In the genomic region with DNA sequence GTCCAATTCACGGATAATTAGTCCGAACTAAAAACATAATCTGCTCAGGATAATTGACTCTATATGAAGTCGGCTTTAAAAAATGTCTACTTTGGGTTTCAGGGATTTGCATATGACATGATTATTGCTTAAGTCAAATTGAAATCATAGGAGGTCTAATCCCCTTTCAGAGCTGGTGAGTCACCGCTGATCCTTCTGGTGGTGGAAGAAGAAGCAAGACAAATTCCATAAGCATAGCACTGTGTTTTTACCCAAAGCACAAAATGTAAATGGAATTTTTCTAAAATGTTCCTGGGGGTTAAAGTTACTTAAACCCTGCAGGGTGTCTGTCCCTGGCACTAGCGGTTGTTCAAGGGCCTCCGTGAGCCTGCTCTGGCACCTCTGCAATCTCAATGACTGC, we compare ENCODE assay signal across 24 cellular contexts.
DNase-seq lines count a peak whose midpoint lies in the region; ATAC-seq and TF ChIP-seq lines count a peak whose summit lies in the region.
"Had no signal": no experiment of that assay in that cellular context is flagged by ENCODE, and none has a peak within 500 bp of the region (broad histone marks: within the 10 kb centered on the region; RNA-seq: fewer than 3 reads in every experiment).

No MANE protein-coding gene starts in this region.

- 0 out of 2 replicates have a peak, but pooled peaks cover 12% of the 10 kb centered on the region for H3K9me2 ChIP-seq in GM23338 (ENCODE audit: insufficient read depth)

- H3K4me2 ChIP-seq in GM23338 = no peak overlapping the region

- DNase-seq in GM23338 (ENCODE audit: low spot score) (no peak), MV-4-11 (lab: John Stamatoyannopoulos, UW) (peak; percentile 69), choroid plexus epithelial cell (ENCODE audit: low read depth) (peak; percentile 3), skeletal muscle cell (ENCODE audit: low read depth) (peak; percentile 15), SIG-M5 (lab: John Stamatoyannopoulos, UW) (no peak)
- DNase-seq: activated CD8-positive, alpha-beta memory T cell treated with anti-CD3 and anti-CD28 coated beads for 24 hours; activated naive CD4-positive, alpha-beta T cell; activated T-cell treated with anti-CD3 and anti-CD28 coated beads, Interleukin-2, amount 50 U/mL, for 4 hours; DMS79; effector memory CD4-positive, alpha-beta T cell; kidney glomerular epithelial cell; NCI-H1694; NCI-H2171 treated with DMSO at 0.1 percent for 48 hours; NCI-H526; occipital lobe; stimulated activated CD4-positive, alpha-beta T cell treated with anti-CD3 and anti-CD28 coated beads, Interleukin-4, amount 100 ng/mL, for 4 hours; T1000; tibial artery had no signal

- H3K27ac Mint-ChIP-seq in GM23338 = 0 out of 2 replicates have a peak overlapping the region, but pooled peaks have one; percentile 31
- H3K27ac Mint-ChIP-seq: B cell; stimulated activated naive CD8-positive, alpha-beta T cell treated with anti-CD3 and anti-CD28 coated beads, Interleukin-15, Interleukin-2, amounts not matched to agents 100 ng/mL and 50 ng/mL, for 24 hours had no signal

- peaks cover 36% of the 10 kb centered on the region for H3K4me1 Mint-ChIP-seq in GM23338
- H3K4me1 Mint-ChIP-seq: B cell had no signal

- H3K79me2 ChIP-seq in GM23338 (replicated peaks; ENCODE audit: insufficient read depth) = no peaks in the 10 kb centered on the region

- H3K4me3 Mint-ChIP-seq in GM23338 = no peak overlapping the region
- H3K4me3 Mint-ChIP-seq: activated T-cell treated with anti-CD3 and anti-CD28 coated beads, Interleukin-2, amount 50 U/mL, for 4 hours; B cell; stimulated activated naive CD8-positive, alpha-beta T cell treated with anti-CD3 and anti-CD28 coated beads, Interleukin-15, Interleukin-2, amounts not matched to agents 100 ng/mL and 50 ng/mL, for 24 hours had no signal

- peaks cover 22% of the 10 kb centered on the region for H3K4me1 ChIP-seq in GM23338 (ENCODE audit: insufficient read depth)
- H3K4me1 ChIP-seq: tibial artery had no signal

- H3K27me3 Mint-ChIP-seq in GM23338 (ENCODE audit: insufficient read depth, low read depth, poor library complexity) = peaks cover 7% of the 10 kb centered on the region
- H3K27me3 Mint-ChIP-seq: stimulated activated naive CD8-positive, alpha-beta T cell treated with anti-CD3 and anti-CD28 coated beads, Interleukin-15, Interleukin-2, amounts not matched to agents 100 ng/mL and 50 ng/mL, for 24 hours had no signal

- H4K20me1 ChIP-seq in GM23338 (replicated peaks; ENCODE audit: insufficient read depth) = no peaks in the 10 kb centered on the region

- ATAC-seq in GM23338 = no peak
- ATAC-seq in HG03196 (IDR thresholded peaks at IDR 0.05; ENCODE audit: unreplicated experiment) = no peak
- ATAC-seq in HG03571 (IDR thresholded peaks at IDR 0.05; ENCODE audit: unreplicated experiment) = no peak
- ATAC-seq: activated CD4-positive, CD25-positive, alpha-beta regulatory T cell treated with anti-CD3 and anti-CD28 coated beads, Interleukin-2, amount 50 U/mL, for 24 hours; activated T-cell treated with anti-CD3 and anti-CD28 coated beads, Interleukin-2, amount 50 U/mL, for 4 hours had no signal

- H3F3A ChIP-seq in GM23338 (replicated peaks; ENCODE audit: low read depth) = no peaks in the 10 kb centered on the region

- no peaks in the 10 kb centered on the region for H3K36me3 ChIP-seq in GM23338 (ENCODE audit: insufficient read depth)
- H3K36me3 ChIP-seq: esophagus muscularis mucosa, tibial artery had no signal

- no peak overlapping the region for H3K27ac ChIP-seq in GM23338 (ENCODE audit: low read depth)
- H3K27ac ChIP-seq: esophagus muscularis mucosa, tibial artery had no signal

- peak overlapping the region; percentile 43; the same call in 1 of the 2 replicates for H2AFZ ChIP-seq in GM23338

- no peaks in the 10 kb centered on the region for H3K27me3 ChIP-seq in GM23338 (ENCODE audit: insufficient read depth)
- H3K27me3 ChIP-seq: esophagus muscularis mucosa, tibial artery had no signal

- H3K36me3 Mint-ChIP-seq in GM23338 (ENCODE audit: low read depth) = peaks cover 13% of the 10 kb centered on the region

- H3K9me3 Mint-ChIP-seq in GM23338 = peaks cover 7% of the 10 kb centered on the region; the same call in 2 of the 3 replicates
- H3K9me3 Mint-ChIP-seq: activated T-cell treated with anti-CD3 and anti-CD28 coated beads, Interleukin-2, amount 50 U/mL, for 4 hours; stimulated activated naive CD8-positive, alpha-beta T cell treated with anti-CD3 and anti-CD28 coated beads, Interleukin-15, Interleukin-2, amounts not matched to agents 100 ng/mL and 50 ng/mL, for 24 hours had no signal

- H3K4me3 ChIP-seq in GM23338 (no peak overlapping the region), choroid plexus epithelial cell (ENCODE audit: low read depth, low read length) (no peak overlapping the region), skeletal muscle cell (ENCODE audit: low read depth, low read length) (no peak overlapping the region)
- H3K4me3 ChIP-seq: esophagus muscularis mucosa, tibial artery had no signal

- no peak for TF ChIP-seq CTCF in GM23338 (conservative IDR thresholded peaks at IDR 0.05; ENCODE audit: low read depth in 2 of 2)
- TF ChIP-seq CTCF in choroid plexus epithelial cell (conservative IDR thresholded peaks at IDR 0.05; ENCODE audit: low read depth, low read length) = no peak

TF ChIP-seq in GM23338, 12 proteins besides CTCF, POLR2A, EP300 and RAD21:
- TF ChIP-seq ZNF114 (CRISPR knock-in tag; IDR thresholded peaks at IDR 0.05) (no peak), EZH2phosphoT487 (IDR thresholded peaks at IDR 0.05; ENCODE audit: unreplicated experiment) (no peak), EZH2 (IDR thresholded peaks at IDR 0.05; ENCODE audit: low read depth, unreplicated experiment) (no peak), NANOG (IDR thresholded peaks at IDR 0.05; ENCODE audit: borderline replicate concordance) (no peak), JUNB (IDR thresholded peaks at IDR 0.05; ENCODE audit: unreplicated experiment) (no peak), STAT1 (IDR thresholded peaks at IDR 0.05; ENCODE audit: unreplicated experiment) (no peak)
- TF ChIP-seq, protein P1, sequence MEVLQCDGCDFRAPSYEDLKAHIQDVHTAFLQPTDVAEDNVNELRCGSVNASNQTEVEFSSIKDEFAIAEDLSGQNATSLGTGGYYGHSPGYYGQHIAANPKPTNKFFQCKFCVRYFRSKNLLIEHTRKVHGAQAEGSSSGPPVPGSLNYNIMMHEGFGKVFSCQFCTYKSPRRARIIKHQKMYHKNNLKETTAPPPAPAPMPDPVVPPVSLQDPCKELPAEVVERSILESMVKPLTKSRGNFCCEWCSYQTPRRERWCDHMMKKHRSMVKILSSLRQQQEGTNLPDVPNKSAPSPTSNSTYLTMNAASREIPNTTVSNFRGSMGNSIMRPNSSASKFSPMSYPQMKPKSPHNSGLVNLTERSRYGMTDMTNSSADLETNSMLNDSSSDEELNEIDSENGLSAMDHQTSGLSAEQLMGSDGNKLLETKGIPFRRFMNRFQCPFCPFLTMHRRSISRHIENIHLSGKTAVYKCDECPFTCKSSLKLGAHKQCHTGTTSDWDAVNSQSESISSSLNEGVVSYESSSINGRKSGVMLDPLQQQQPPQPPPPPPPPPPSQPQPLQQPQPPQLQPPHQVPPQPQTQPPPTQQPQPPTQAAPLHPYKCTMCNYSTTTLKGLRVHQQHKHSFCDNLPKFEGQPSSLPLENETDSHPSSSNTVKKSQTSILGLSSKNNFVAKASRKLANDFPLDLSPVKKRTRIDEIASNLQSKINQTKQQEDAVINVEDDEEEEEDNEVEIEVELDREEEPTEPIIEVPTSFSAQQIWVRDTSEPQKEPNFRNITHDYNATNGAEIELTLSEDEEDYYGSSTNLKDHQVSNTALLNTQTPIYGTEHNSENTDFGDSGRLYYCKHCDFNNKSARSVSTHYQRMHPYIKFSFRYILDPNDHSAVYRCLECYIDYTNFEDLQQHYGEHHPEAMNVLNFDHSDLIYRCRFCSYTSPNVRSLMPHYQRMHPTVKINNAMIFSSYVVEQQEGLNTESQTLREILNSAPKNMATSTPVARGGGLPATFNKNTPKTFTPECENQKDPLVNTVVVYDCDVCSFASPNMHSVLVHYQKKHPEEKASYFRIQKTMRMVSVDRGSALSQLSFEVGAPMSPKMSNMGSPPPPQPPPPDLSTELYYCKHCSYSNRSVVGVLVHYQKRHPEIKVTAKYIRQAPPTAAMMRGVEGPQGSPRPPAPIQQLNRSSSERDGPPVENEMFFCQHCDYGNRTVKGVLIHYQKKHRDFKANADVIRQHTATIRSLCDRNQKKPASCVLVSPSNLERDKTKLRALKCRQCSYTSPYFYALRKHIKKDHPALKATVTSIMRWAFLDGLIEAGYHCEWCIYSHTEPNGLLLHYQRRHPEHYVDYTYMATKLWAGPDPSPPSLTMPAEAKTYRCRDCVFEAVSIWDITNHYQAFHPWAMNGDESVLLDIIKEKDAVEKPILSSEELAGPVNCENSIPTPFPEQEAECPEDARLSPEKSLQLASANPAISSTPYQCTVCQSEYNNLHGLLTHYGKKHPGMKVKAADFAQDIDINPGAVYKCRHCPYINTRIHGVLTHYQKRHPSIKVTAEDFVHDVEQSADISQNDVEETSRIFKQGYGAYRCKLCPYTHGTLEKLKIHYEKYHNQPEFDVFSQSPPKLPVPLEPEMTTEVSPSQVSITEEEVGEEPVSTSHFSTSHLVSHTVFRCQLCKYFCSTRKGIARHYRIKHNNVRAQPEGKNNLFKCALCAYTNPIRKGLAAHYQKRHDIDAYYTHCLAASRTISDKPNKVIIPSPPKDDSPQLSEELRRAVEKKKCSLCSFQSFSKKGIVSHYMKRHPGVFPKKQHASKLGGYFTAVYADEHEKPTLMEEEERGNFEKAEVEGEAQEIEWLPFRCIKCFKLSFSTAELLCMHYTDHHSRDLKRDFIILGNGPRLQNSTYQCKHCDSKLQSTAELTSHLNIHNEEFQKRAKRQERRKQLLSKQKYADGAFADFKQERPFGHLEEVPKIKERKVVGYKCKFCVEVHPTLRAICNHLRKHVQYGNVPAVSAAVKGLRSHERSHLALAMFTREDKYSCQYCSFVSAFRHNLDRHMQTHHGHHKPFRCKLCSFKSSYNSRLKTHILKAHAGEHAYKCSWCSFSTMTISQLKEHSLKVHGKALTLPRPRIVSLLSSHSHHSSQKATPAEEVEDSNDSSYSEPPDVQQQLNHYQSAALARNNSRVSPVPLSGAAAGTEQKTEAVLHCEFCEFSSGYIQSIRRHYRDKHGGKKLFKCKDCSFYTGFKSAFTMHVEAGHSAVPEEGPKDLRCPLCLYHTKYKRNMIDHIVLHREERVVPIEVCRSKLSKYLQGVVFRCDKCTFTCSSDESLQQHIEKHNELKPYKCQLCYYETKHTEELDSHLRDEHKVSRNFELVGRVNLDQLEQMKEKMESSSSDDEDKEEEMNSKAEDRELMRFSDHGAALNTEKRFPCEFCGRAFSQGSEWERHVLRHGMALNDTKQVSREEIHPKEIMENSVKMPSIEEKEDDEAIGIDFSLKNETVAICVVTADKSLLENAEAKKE (CRISPR knock-in tag; IDR thresholded peaks at IDR 0.05) = no peak
TF ChIP-seq in GM23338: peak in this region for 0.

Comparison
In these comparisons a context has a peak if more than half of its experiments do, and no peak if none do; other contexts are left out.
1. DNase-seq: peak in MV-4-11 (single experiment), choroid plexus epithelial cell (single experiment) and skeletal muscle cell (single experiment); none in GM23338 (single experiment) and SIG-M5 (single experiment).